In the genomic region with DNA sequence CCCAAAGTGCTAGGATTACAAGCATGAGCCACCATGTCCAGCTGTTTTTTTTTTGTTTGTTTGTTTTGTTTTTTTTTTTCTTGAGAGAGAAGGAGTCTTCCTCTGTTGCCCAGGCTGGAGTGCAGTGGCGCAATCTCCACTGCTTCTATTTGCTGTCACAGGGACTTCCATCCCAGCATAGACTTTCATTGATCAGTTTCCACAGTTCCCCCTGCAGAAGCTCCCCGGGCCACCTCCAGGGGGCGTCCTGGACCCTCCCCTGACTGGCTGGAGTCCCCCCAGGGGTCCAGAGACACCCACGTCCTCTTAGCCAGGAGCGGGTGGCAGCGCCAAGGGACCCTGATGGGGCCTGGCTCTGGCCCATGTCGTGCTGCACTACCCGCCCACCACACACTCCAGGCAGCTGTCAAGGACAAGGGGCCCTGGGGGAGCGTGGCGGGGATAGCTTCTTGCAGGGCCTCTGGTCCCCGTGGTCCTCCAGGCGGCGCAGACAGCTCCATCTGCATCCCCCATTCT, we compare ENCODE assay signal across 10 cellular contexts. TPM values are rescaled to one million over a fixed set of nuclear protein-coding genes. Genes with fewer than 3 reads are reported as not detected.
DNase-seq lines count a peak whose midpoint lies in the region; ATAC-seq and TF ChIP-seq lines count a peak whose summit lies in the region.
"Had no signal": no experiment of that assay in that cellular context is flagged by ENCODE, and none has a peak within 500 bp of the region (broad histone marks: within the 10 kb centered on the region; RNA-seq: fewer than 3 reads in every experiment).

No MANE protein-coding gene starts in this region.

- peaks cover 3% of the 10 kb centered on the region for H3K4me1 Mint-ChIP-seq in activated CD4-positive, alpha-beta T cell treated with anti-CD3 and anti-CD28 coated beads, Interleukin-2, amount 10 ng/mL, durations not matched to agents 24 days and 14 days
- H3K4me1 Mint-ChIP-seq in progenitor cell of endocrine pancreas (ENCODE audit: low read depth) = no peaks in the 10 kb centered on the region

- no peak overlapping the region for H3K4me3 ChIP-seq in Loucy (ENCODE audit: low read length, poor library complexity, severe bottlenecking)

- no peaks in the 10 kb centered on the region for H3K9me3 ChIP-seq in Loucy (ENCODE audit: insufficient read depth, low read depth, low read length)
- H3K9me3 ChIP-seq: Caco-2 had no signal

- no peak overlapping the region for H3K9ac ChIP-seq in Loucy (ENCODE audit: low read depth, low read length, poor library complexity, severe bottlenecking)

- no peaks in the 10 kb centered on the region for H3K27me3 ChIP-seq in Loucy (ENCODE audit: insufficient read depth, low read length, poor library complexity, severe bottlenecking)

- H3K9me2 ChIP-seq in Loucy (replicated peaks; ENCODE audit: low read depth, low read length) = no peaks in the 10 kb centered on the region

- peak; percentile 52 for TF ChIP-seq CTCF in Loucy (conservative IDR thresholded peaks at IDR 0.05; ENCODE audit: low read length)
- TF ChIP-seq CTCF in progenitor cell of endocrine pancreas (IDR thresholded peaks at IDR 0.05; ENCODE audit: unreplicated experiment) = peak; percentile 55

- no peak overlapping the region for H3K4me3 Mint-ChIP-seq in activated CD4-positive, alpha-beta T cell treated with anti-CD3 and anti-CD28 coated beads, Interleukin-2, amount 10 ng/mL, durations not matched to agents 24 days and 14 days
- no peak overlapping the region for H3K4me3 Mint-ChIP-seq in progenitor cell of endocrine pancreas (ENCODE audit: low read depth)

- DNase-seq in activated CD4-positive, alpha-beta T cell treated with anti-CD3 and anti-CD28 coated beads, Interleukin-2, amount 10 ng/mL, durations not matched to agents 24 days and 14 days = peak; percentile 73
- no peak for DNase-seq in activated CD4-positive, alpha-beta T cell treated with anti-CD3 and anti-CD28 coated beads for 4 hours
- DNase-seq in dermis blood vessel endothelial cell (peak; percentile 41), progenitor cell of endocrine pancreas (ENCODE audit: low spot score, unreplicated experiment) (no peak), mesenteric fat pad (ENCODE audit: low spot score) (no peak), NCI-H1436 treated with DMSO at 0.1 percent for 48 hours (lab: John Stamatoyannopoulos, UW) (no peak)
- DNase-seq: naive thymus-derived CD8-positive, alpha-beta T cell had no signal

- H2AFZ ChIP-seq in Loucy (ENCODE audit: low read length) = no peak overlapping the region

- H4K20me1 ChIP-seq in Loucy (ENCODE audit: insufficient read depth, low read length, poor library complexity, severe bottlenecking) = no peaks in the 10 kb centered on the region

- no peaks in the 10 kb centered on the region for H3K79me2 ChIP-seq in Loucy (ENCODE audit: insufficient read depth, low read length)

- peaks cover 17% of the 10 kb centered on the region for H3K27me3 Mint-ChIP-seq in activated CD4-positive, alpha-beta T cell treated with anti-CD3 and anti-CD28 coated beads, Interleukin-2, amount 10 ng/mL, durations not matched to agents 24 days and 14 days
- peaks cover 25% of the 10 kb centered on the region for H3K27me3 Mint-ChIP-seq in progenitor cell of endocrine pancreas

- intact Hi-C loops in activated CD4-positive, alpha-beta T cell treated with anti-CD3 and anti-CD28 coated beads, Interleukin-2, amount 10 ng/mL, durations not matched to agents 24 days and 14 days (cut with micrococcal nuclease) = no loop called here

- H3K4me2 ChIP-seq in Loucy (ENCODE audit: low read depth, low read length, poor library complexity, severe bottlenecking) = no peak overlapping the region

- H3K4me1 ChIP-seq in Loucy (ENCODE audit: insufficient read depth, low read length, poor library complexity, severe bottlenecking) = no peaks in the 10 kb centered on the region

- no peak for ATAC-seq in HG03196 (IDR thresholded peaks at IDR 0.05; ENCODE audit: unreplicated experiment)

- H3F3A ChIP-seq in Loucy (ENCODE audit: low read depth) = no peaks in the 10 kb centered on the region

- H3K36me3 ChIP-seq in Loucy (ENCODE audit: insufficient read depth, low read length) = no peaks in the 10 kb centered on the region

- H3K27ac Mint-ChIP-seq in activated CD4-positive, alpha-beta T cell treated with anti-CD3 and anti-CD28 coated beads, Interleukin-2, amount 10 ng/mL, durations not matched to agents 24 days and 14 days = no peak overlapping the region
- H3K27ac Mint-ChIP-seq in progenitor cell of endocrine pancreas = no peak overlapping the region
- H3K27ac Mint-ChIP-seq: naive thymus-derived CD8-positive, alpha-beta T cell had no signal

- H3K9me3 Mint-ChIP-seq in activated CD4-positive, alpha-beta T cell treated with anti-CD3 and anti-CD28 coated beads, Interleukin-2, amount 10 ng/mL, durations not matched to agents 24 days and 14 days = no peaks in the 10 kb centered on the region
- H3K9me3 Mint-ChIP-seq in progenitor cell of endocrine pancreas (ENCODE audit: low read depth) = no peaks in the 10 kb centered on the region

- no peaks in the 10 kb centered on the region for H3K36me3 Mint-ChIP-seq in activated CD4-positive, alpha-beta T cell treated with anti-CD3 and anti-CD28 coated beads, Interleukin-2, amount 10 ng/mL, durations not matched to agents 24 days and 14 days (ENCODE audit: low read depth)
- no peaks in the 10 kb centered on the region for H3K36me3 Mint-ChIP-seq in progenitor cell of endocrine pancreas (ENCODE audit: insufficient read depth)
- H3K36me3 Mint-ChIP-seq: naive thymus-derived CD8-positive, alpha-beta T cell had no signal

RNA-seq across cellular contexts. Expression of gene NPW, which starts 3.1 kb away (rescaled TPM):
- 6.9 and 7.0 TPM in 2 replicates for total RNA-seq in activated CD4-positive, alpha-beta T cell treated with anti-CD3 and anti-CD28 coated beads, Interleukin-2, amount 10 ng/mL, durations not matched to agents 24 days and 14 days
- total RNA-seq in dermis blood vessel endothelial cell = 0.17 and 1.2 TPM in 2 replicates
- total RNA-seq in progenitor cell of endocrine pancreas = 5.0 and 5.3 TPM in 2 replicates
- total RNA-seq in mesenteric fat pad = 0.58 TPM
- total RNA-seq: naive thymus-derived CD8-positive, alpha-beta T cell had no signal

RNA-seq across cellular contexts. Expression of gene ZNF598, which starts 6.8 kb away (rescaled TPM):
- 93.9 and 99.0 TPM in 2 replicates for total RNA-seq in activated CD4-positive, alpha-beta T cell treated with anti-CD3 and anti-CD28 coated beads, Interleukin-2, amount 10 ng/mL, durations not matched to agents 24 days and 14 days
- 19.1 and 28.2 TPM in 2 replicates for total RNA-seq in dermis blood vessel endothelial cell
- total RNA-seq in progenitor cell of endocrine pancreas = 41.5 and 43.6 TPM in 2 replicates
- total RNA-seq in mesenteric fat pad = 50.5 TPM

RNA-seq across cellular contexts. Expression of gene NHERF2, which starts 10.2 kb away (rescaled TPM):
- 1.3 and 1.8 TPM in 2 replicates for total RNA-seq in activated CD4-positive, alpha-beta T cell treated with anti-CD3 and anti-CD28 coated beads, Interleukin-2, amount 10 ng/mL, durations not matched to agents 24 days and 14 days
- total RNA-seq in dermis blood vessel endothelial cell = 33.5 and 79.6 TPM in 2 replicates
- total RNA-seq in progenitor cell of endocrine pancreas = 8.4 and 10.3 TPM in 2 replicates
- 238 TPM for total RNA-seq in mesenteric fat pad

RNA-seq across cellular contexts. Expression of gene SYNGR3, which starts 26.7 kb away (rescaled TPM):
- total RNA-seq in activated CD4-positive, alpha-beta T cell treated with anti-CD3 and anti-CD28 coated beads, Interleukin-2, amount 10 ng/mL, durations not matched to agents 24 days and 14 days = 18.1 and 20.2 TPM in 2 replicates
- total RNA-seq in dermis blood vessel endothelial cell = 1.6 and 2.4 TPM in 2 replicates
- total RNA-seq in progenitor cell of endocrine pancreas = 3.0 and 3.3 TPM in 2 replicates
- total RNA-seq in mesenteric fat pad = not detected

RNA-seq across cellular contexts. Expression of gene NTHL1, which starts 31.2 kb away (rescaled TPM):
- total RNA-seq in activated CD4-positive, alpha-beta T cell treated with anti-CD3 and anti-CD28 coated beads, Interleukin-2, amount 10 ng/mL, durations not matched to agents 24 days and 14 days = 50.3 and 57.7 TPM in 2 replicates
- total RNA-seq in dermis blood vessel endothelial cell = 27.7 and 32.3 TPM in 2 replicates
- total RNA-seq in progenitor cell of endocrine pancreas = 24.2 and 28.1 TPM in 2 replicates
- total RNA-seq in mesenteric fat pad = 9.9 TPM

Comparison
In these comparisons a context has a peak if more than half of its experiments do, and no peak if none do; other contexts are left out.
1. DNase-seq: peak in activated CD4-positive, alpha-beta T cell treated with anti-CD3 and anti-CD28 coated beads, Interleukin-2, amount 10 ng/mL, durations not matched to agents 24 days and 14 days (single experiment) and dermis blood vessel endothelial cell (single experiment); none in activated CD4-positive, alpha-beta T cell treated with anti-CD3 and anti-CD28 coated beads for 4 hours (0 of 2), progenitor cell of endocrine pancreas (single experiment), mesenteric fat pad (single experiment) and NCI-H1436 treated with DMSO at 0.1 percent for 48 hours (single experiment).